ENCODE assay signal across 8 cellular contexts in genomic region chr5:17203329-17204132, GRCh38. TPM values are rescaled to one million over a fixed set of nuclear protein-coding genes. Genes with fewer than 3 reads are reported as not detected.
DNase-seq lines count a peak whose midpoint lies in the region; ATAC-seq lines count a peak whose summit lies in the region.

No MANE protein-coding gene starts in this region.

- H3K9me3 Mint-ChIP-seq in activated CD4-positive, alpha-beta memory T cell treated with anti-CD3 and anti-CD28 coated beads for 36 hours = peaks cover under 1% of the 10 kb centered on the region

- DNase-seq in EL (peak; percentile 83), LHCN-M2 (ENCODE audit: low read depth) (peak; percentile 77), OCI-M2 (lab: John Stamatoyannopoulos, UW; ENCODE audit: unreplicated experiment) (peak; percentile 70), dermis microvascular lymphatic vessel endothelial cell (ENCODE audit: low read depth in 2 of 2) (peak; percentile 52 to 77), lung microvascular endothelial cell (ENCODE audit: low read depth in 2 of 2) (peak; percentile 78 to 79)
- no peak for DNase-seq in activated CD4-positive, alpha-beta memory T cell treated with anti-CD3 and anti-CD28 coated beads for 36 hours

- H3K36me3 Mint-ChIP-seq in activated CD4-positive, alpha-beta memory T cell treated with anti-CD3 and anti-CD28 coated beads for 36 hours = no peaks in the 10 kb centered on the region

- intact Hi-C loops in activated CD4-positive, alpha-beta memory T cell treated with anti-CD3 and anti-CD28 coated beads for 36 hours (cut with micrococcal nuclease) = no loop called here

- H3K4me1 Mint-ChIP-seq in activated CD4-positive, alpha-beta memory T cell treated with anti-CD3 and anti-CD28 coated beads for 36 hours (ENCODE audit: low read depth) = no peaks in the 10 kb centered on the region

- CTCF ChIA-PET in activated CD4-positive, alpha-beta memory T cell treated with anti-CD3 and anti-CD28 coated beads for 36 hours (lab: Charles Lee) = interaction anchor here (0.9 to 1.5 kb wide), 4 partner anchors 12 to 32 kb away, joined by 3 to 4 read pairs (median 3); no protein-coding TSS in a partner anchor

- POLR2A ChIA-PET in activated CD4-positive, alpha-beta memory T cell treated with anti-CD3 and anti-CD28 coated beads for 36 hours (lab: Charles Lee) = no interaction called here

- no peak overlapping the region for H3K27ac Mint-ChIP-seq in activated CD4-positive, alpha-beta memory T cell treated with anti-CD3 and anti-CD28 coated beads for 36 hours

- H3K27me3 Mint-ChIP-seq in activated CD4-positive, alpha-beta memory T cell treated with anti-CD3 and anti-CD28 coated beads for 36 hours = peaks cover 2% of the 10 kb centered on the region

- peak; percentile 90 for ATAC-seq in GM21529 (IDR thresholded peaks at IDR 0.05; ENCODE audit: unreplicated experiment)
- no peak for ATAC-seq in GM21723 (IDR thresholded peaks at IDR 0.05; ENCODE audit: unreplicated experiment)

- no peak overlapping the region for H3K4me3 Mint-ChIP-seq in activated CD4-positive, alpha-beta memory T cell treated with anti-CD3 and anti-CD28 coated beads for 36 hours

RNA-seq across cellular contexts. Expression of gene BASP1, which starts 13.9 kb away (rescaled TPM):
- total RNA-seq in LHCN-M2 (2014; rRNA removed) (155 and 164 TPM in 2 replicates), dermis microvascular lymphatic vessel endothelial cell (1.3 and 2.4 TPM in 2 replicates), lung microvascular endothelial cell (2.4 and 9.4 TPM in 2 replicates)
- polyA plus RNA-seq in LHCN-M2 (2012) = 102 TPM
- total RNA-seq in activated CD4-positive, alpha-beta memory T cell treated with anti-CD3 and anti-CD28 coated beads for 36 hours = under 1 TPM; 0.27 to 0.48 TPM

Comparison
In these comparisons a context has a peak if more than half of its experiments do, and no peak if none do; other contexts are left out.
1. RNA of gene BASP1, which starts 13.9 kb away (total RNA-seq): 155 to 164 TPM in LHCN-M2; 1.3 to 2.4 TPM in dermis microvascular lymphatic vessel endothelial cell, 2.4 to 9.4 TPM in lung microvascular endothelial cell and 0.27 to 0.48 TPM in activated CD4-positive, alpha-beta memory T cell treated with anti-CD3 and anti-CD28 coated beads for 36 hours; every median in the first group is over 10 times any median in the second.